In genomic region chr3:54146383-54147239, GRCh38 we compare ENCODE assay signal across 8 cellular contexts. TPM values are rescaled to one million over a fixed set of nuclear protein-coding genes. Genes with fewer than 3 reads are reported as not detected.
A peak's percentile ranks its signal among the peaks of the same experiment; 100 is the strongest.
DNase-seq lines count a peak whose midpoint lies in the region; ATAC-seq and TF ChIP-seq lines count a peak whose summit lies in the region.

No MANE protein-coding gene starts in this region.

- H3K27ac ChIP-seq in RWPE1: no peak overlapping the region

- H3K9me3 Mint-ChIP-seq in stimulated activated effector memory CD8-positive, alpha-beta T cell treated with anti-CD3 and anti-CD28 coated beads, Interleukin-12 subunit alpha, Interleukin-12 subunit beta, amount 100 ng/mL, for 72 hours: no peaks in the 10 kb centered on the region

- intact Hi-C loops in posterior vena cava (cut with DNase I): no loop called here

- POLR2A ChIA-PET in RWPE1 (lab: Yijun Ruan, JAX; ENCODE audit: low non-redundant PET): no interaction called here

- ATAC-seq in HG03442 (IDR thresholded peaks at IDR 0.05; ENCODE audit: unreplicated experiment) (peak; percentile 63), GM18498 (IDR thresholded peaks at IDR 0.05; ENCODE audit: unreplicated experiment) (no peak)
- ATAC-seq in stimulated activated effector memory CD8-positive, alpha-beta T cell treated with anti-CD3 and anti-CD28 coated beads, Interleukin-12 subunit alpha, Interleukin-12 subunit beta, amount 100 ng/mL, for 72 hours: no peak

- DNase-seq in COR-L47 (lab: John Stamatoyannopoulos, UW): peak; percentile 60
- DNase-seq in RWPE1 (ENCODE audit: low spot score): no peak
- peak; percentile 17 for DNase-seq in globus pallidus (ENCODE audit: low spot score)
- peak; percentile 82 for DNase-seq in retina
- no peak for DNase-seq in stimulated activated effector memory CD8-positive, alpha-beta T cell treated with anti-CD3 and anti-CD28 coated beads, Interleukin-12 subunit alpha, Interleukin-12 subunit beta, amount 100 ng/mL, for 72 hours (ENCODE audit: low spot score in 2 of 2)
- DNase-seq in posterior vena cava (ENCODE audit: low spot score): no peak

- H3K4me1 Mint-ChIP-seq in stimulated activated effector memory CD8-positive, alpha-beta T cell treated with anti-CD3 and anti-CD28 coated beads, Interleukin-12 subunit alpha, Interleukin-12 subunit beta, amount 100 ng/mL, for 72 hours: no peaks in the 10 kb centered on the region

- no peaks in the 10 kb centered on the region for H3K36me3 Mint-ChIP-seq in stimulated activated effector memory CD8-positive, alpha-beta T cell treated with anti-CD3 and anti-CD28 coated beads, Interleukin-12 subunit alpha, Interleukin-12 subunit beta, amount 100 ng/mL, for 72 hours

- CTCF ChIA-PET in RWPE1 (lab: Yijun Ruan, JAX): no interaction called here

- no peak overlapping the region for H3K27ac Mint-ChIP-seq in stimulated activated effector memory CD8-positive, alpha-beta T cell treated with anti-CD3 and anti-CD28 coated beads, Interleukin-12 subunit alpha, Interleukin-12 subunit beta, amount 100 ng/mL, for 72 hours

- H3K4me3 Mint-ChIP-seq in stimulated activated effector memory CD8-positive, alpha-beta T cell treated with anti-CD3 and anti-CD28 coated beads, Interleukin-12 subunit alpha, Interleukin-12 subunit beta, amount 100 ng/mL, for 72 hours: no peak overlapping the region

- TF ChIP-seq CTCF in RWPE1 (conservative IDR thresholded peaks at IDR 0.05; ENCODE audit: low read depth): peak; percentile 20; the same call in 1 of the 2 replicates

RNA-seq across cellular contexts. Expression of gene CACNA2D3, which starts 24.3 kb away (rescaled TPM):
- 1 to 10 TPM; 2.0 to 4.0 TPM for total RNA-seq in posterior vena cava

Comparison
In these comparisons a context has a peak if more than half of its experiments do, and no peak if none do; other contexts are left out.
1. DNase-seq: peak in COR-L47 (single experiment), globus pallidus (single experiment) and retina (single experiment); none in RWPE1 (single experiment), stimulated activated effector memory CD8-positive, alpha-beta T cell treated with anti-CD3 and anti-CD28 coated beads, Interleukin-12 subunit alpha, Interleukin-12 subunit beta, amount 100 ng/mL, for 72 hours (0 of 2) and posterior vena cava (single experiment).